16 cellular contexts compared by ENCODE assay signal in the genomic region with DNA sequence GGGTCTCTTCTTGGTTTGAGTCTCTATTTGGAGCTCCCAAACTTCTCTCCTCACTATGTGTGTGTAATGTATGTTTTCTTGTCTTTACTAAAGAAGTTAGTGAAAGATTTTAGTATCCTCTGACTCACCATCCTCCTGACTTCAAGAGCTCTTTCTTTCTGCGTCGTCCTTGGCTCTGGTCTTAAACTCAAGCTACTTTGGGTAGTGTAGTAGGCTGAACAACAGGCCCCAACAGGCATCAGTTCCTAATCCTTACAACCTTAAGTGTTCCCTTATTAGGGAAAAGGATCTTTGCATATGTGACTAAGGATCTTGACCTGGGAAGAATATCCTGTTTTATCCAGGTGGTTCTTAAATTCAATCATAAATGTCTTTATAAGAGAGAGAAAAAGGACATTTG.
"Had no signal": no experiment of that assay in that cellular context is flagged by ENCODE, and none has a peak within 500 bp of the region (broad histone marks: within the 10 kb centered on the region; RNA-seq: fewer than 3 reads in every experiment).

No MANE protein-coding gene starts in this region.

- H3K27me3 Mint-ChIP-seq: stimulated activated memory B cell treated with anti-CD40 and anti-IgM and Interleukin-4, amounts not matched to agents 10 μg/mL and 1 μg/mL and 100 μg/mL, for 72 hours had no signal

- H3K4me3 ChIP-seq: ascending aorta, colonic mucosa, gastroesophageal sphincter, heart right ventricle, lower lobe of right lung, thyroid gland had no signal

- H3K4me3 Mint-ChIP-seq: activated naive CD4-positive, alpha-beta T cell treated with anti-CD3 and anti-CD28 coated beads for 36 hours; activated naive CD8-positive, alpha-beta T cell treated with anti-CD3 and anti-CD28 coated beads, Interleukin-2, amount 50 U/mL, for 24 hours; stimulated activated memory B cell treated with anti-CD40 and anti-IgM and Interleukin-4, amounts not matched to agents 10 μg/mL and 1 μg/mL and 100 μg/mL, for 72 hours had no signal

- H3K36me3 Mint-ChIP-seq: stimulated activated memory B cell treated with anti-CD40 and anti-IgM and Interleukin-4, amounts not matched to agents 10 μg/mL and 1 μg/mL and 100 μg/mL, for 72 hours had no signal

- H3K27ac Mint-ChIP-seq: activated naive CD4-positive, alpha-beta T cell treated with anti-CD3 and anti-CD28 coated beads for 36 hours; activated naive CD8-positive, alpha-beta T cell treated with anti-CD3 and anti-CD28 coated beads, Interleukin-2, amount 50 U/mL, for 24 hours; activated T-helper 2 cell treated with anti-CD3 and anti-CD28 coated beads, Interferon-gamma antibody, Interleukin-2, Interleukin-4, amounts not matched to agents 10 μg/mL and 5 μg/mL and 100 μg/mL, durations not matched to agents 14 hours and 24 hours and 36 hours; stimulated activated memory B cell treated with anti-CD40 and anti-IgM and Interleukin-4, amounts not matched to agents 10 μg/mL and 1 μg/mL and 100 μg/mL, for 72 hours had no signal

- H3K9me3 Mint-ChIP-seq: activated T-helper 2 cell treated with anti-CD3 and anti-CD28 coated beads, Interferon-gamma antibody, Interleukin-2, Interleukin-4, amounts not matched to agents 10 μg/mL and 5 μg/mL and 100 μg/mL, durations not matched to agents 14 hours and 24 hours and 36 hours had no signal

- DNase-seq: activated CD4-positive, alpha-beta T cell treated with anti-CD3 and anti-CD28 coated beads for 1 hour; activated CD4-positive, alpha-beta T cell treated with anti-CD3 and anti-CD28 coated beads, Interleukin-2, amount 50 U/mL, for 48 hours; activated naive CD4-positive, alpha-beta T cell treated with anti-CD3 and anti-CD28 coated beads for 36 hours; activated naive CD8-positive, alpha-beta T cell treated with anti-CD3 and anti-CD28 coated beads, Interleukin-2, amount 50 U/mL, for 24 hours; caudate nucleus; colonic mucosa; heart right ventricle; left colon; lower lobe of right lung; midbrain; T1000; thyroid gland had no signal

- ATAC-seq: activated naive CD8-positive, alpha-beta T cell treated with anti-CD3 and anti-CD28 coated beads, Interleukin-2, amount 50 U/mL, for 24 hours; gastroesophageal sphincter; heart right ventricle; left colon; lower lobe of right lung; stimulated activated memory B cell treated with anti-CD40 and anti-IgM and Interleukin-4, amounts not matched to agents 10 μg/mL and 1 μg/mL and 100 μg/mL, for 72 hours had no signal

- H3K4me1 Mint-ChIP-seq: activated naive CD8-positive, alpha-beta T cell treated with anti-CD3 and anti-CD28 coated beads, Interleukin-2, amount 50 U/mL, for 24 hours had no signal
